Comparison of ENCODE assay signal across 15 cellular contexts in the genomic region with DNA sequence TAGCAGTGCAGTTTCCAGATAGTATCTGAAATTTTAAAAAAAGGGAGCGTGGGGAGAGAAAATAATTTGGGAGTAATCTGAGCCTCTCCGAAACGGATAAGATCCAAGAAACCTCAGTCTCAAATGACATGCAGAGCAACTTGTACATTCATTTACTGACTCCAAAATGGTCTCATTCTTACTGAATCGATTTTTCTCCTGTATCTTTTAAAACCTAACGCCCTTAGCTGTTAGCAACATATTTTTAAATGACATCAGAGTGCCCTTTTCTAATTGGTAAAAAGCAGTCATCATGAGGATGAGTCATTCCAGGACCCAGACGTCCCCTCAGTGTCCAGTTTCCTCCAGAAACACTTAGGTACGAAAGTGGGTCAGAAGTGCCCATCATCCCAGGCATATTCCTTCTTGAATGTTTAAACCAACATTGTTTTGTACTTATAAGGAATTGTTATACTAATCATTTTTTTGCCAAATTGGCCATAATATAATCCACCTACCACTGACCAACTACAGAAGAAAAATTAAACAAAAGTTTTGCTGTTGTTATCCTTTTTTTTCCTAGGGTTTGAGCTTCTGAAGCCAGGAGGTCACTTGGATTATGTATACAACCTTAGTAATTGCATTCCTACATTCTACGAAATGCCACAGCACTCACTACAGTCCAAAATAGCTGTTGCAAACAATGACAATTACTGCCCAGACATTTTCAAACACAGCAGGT.
A peak's percentile ranks its signal among the peaks of the same experiment; 100 is the strongest.
DNase-seq lines count a peak whose midpoint lies in the region; ATAC-seq, FAIRE-seq and TF ChIP-seq lines count a peak whose summit lies in the region.
"Had no signal": no experiment of that assay in that cellular context is flagged by ENCODE, and none has a peak within 500 bp of the region (broad histone marks: within the 10 kb centered on the region; RNA-seq: fewer than 3 reads in every experiment).

No MANE protein-coding gene starts in this region.

- peak; percentile 38 for FAIRE-seq in HTR-8/SVneo (lab: Jason Lieb, UNC)
- FAIRE-seq: frontal cortex had no signal

- DNase-seq in HTR-8/SVneo (ENCODE audit: insufficient read length, low spot score) (no peak), choroid plexus epithelial cell (ENCODE audit: low read depth) (peak; percentile 73), myocyte (ENCODE audit: low read depth) (peak; percentile 57), SIG-M5 treated with dmso at 0.1 percent for 504 hours (lab: John Stamatoyannopoulos, UW; ENCODE audit: unreplicated experiment) (no peak), 8988T (no peak), psoas muscle (no peak)
- DNase-seq: activated gamma-delta T cell treated with Interleukin-2 at 50 U/mL for 16 hours; BE2C; DND-41; NCI-H2107; stimulated activated CD4-positive, alpha-beta T cell treated with anti-CD3 and anti-CD28 coated beads, Interleukin-12 subunit alpha, Interleukin-12 subunit beta, amount 100 ng/mL, for 4 hours had no signal

- ATAC-seq in HG03039 (IDR thresholded peaks at IDR 0.05; ENCODE audit: unreplicated experiment) (no peak), psoas muscle (no peak)
- ATAC-seq: Panc1 had no signal

- no peak for TF ChIP-seq CTCF in choroid plexus epithelial cell (conservative IDR thresholded peaks at IDR 0.05; ENCODE audit: low read depth, low read length)
- TF ChIP-seq CTCF in psoas muscle (IDR thresholded peaks at IDR 0.05): no peak

- H3K36me3 ChIP-seq in ACC112 (ENCODE audit: insufficient read depth, low read length): no peaks in the 10 kb centered on the region
- no peaks in the 10 kb centered on the region for H3K36me3 ChIP-seq in psoas muscle (ENCODE audit: insufficient read depth in 1 of 2, low read depth in 1 of 2)
- H3K36me3 ChIP-seq: BE2C had no signal

- H3K4me3 ChIP-seq in ACC112 (ENCODE audit: low read depth, low read length) (peak overlapping the region; percentile 35; the same call in 1 of the 2 replicates), choroid plexus epithelial cell (ENCODE audit: low read depth, low read length) (no peak overlapping the region), psoas muscle (no peak overlapping the region)

- H3K4me1 ChIP-seq in ACC112 (ENCODE audit: control insufficient read depth, insufficient read depth, low read length, unreplicated experiment) (peaks cover 10% of the 10 kb centered on the region), psoas muscle (no peaks in the 10 kb centered on the region)
- H3K4me1 ChIP-seq: BE2C had no signal

- H3K27ac ChIP-seq in ACC112 (ENCODE audit: low read depth, low read length) (peak overlapping the region; percentile 4; the same call in 1 of the 2 replicates), psoas muscle (no peak overlapping the region)

- WGBS in psoas muscle, 3 donors: 36 to 58% (median 43%) methylated on average over 8 of the region's 8 CpGs

- intact Hi-C loops in psoas muscle (cut with DNase I): no loop called here

- no peaks in the 10 kb centered on the region for H3K79me2 ChIP-seq in ACC112 (ENCODE audit: control insufficient read depth, insufficient read depth, low read length, unreplicated experiment)

- H3K27me3 ChIP-seq in ACC112 (ENCODE audit: insufficient read depth, low read length) (no peaks in the 10 kb centered on the region), psoas muscle (ENCODE audit: insufficient read depth in 3 of 3, low read length in 2 of 3) (no peaks in the 10 kb centered on the region)
- H3K27me3 ChIP-seq: BE2C had no signal

- H2AFZ ChIP-seq in ACC112 (ENCODE audit: low read length, unreplicated experiment): peak overlapping the region; percentile 35

- no peaks in the 10 kb centered on the region for H3K9me3 ChIP-seq in psoas muscle
- H3K9me3 ChIP-seq: BE2C had no signal

Comparison
In these comparisons a context has a peak if more than half of its experiments do, and no peak if none do; other contexts are left out.
1. DNase-seq: peak in choroid plexus epithelial cell (single experiment) and myocyte (single experiment); none in HTR-8/SVneo (single experiment), SIG-M5 treated with dmso at 0.1 percent for 504 hours (single experiment), 8988T (single experiment) and psoas muscle (0 of 2).